Comparison of ENCODE assay signal across 36 cellular contexts in the genomic region with DNA sequence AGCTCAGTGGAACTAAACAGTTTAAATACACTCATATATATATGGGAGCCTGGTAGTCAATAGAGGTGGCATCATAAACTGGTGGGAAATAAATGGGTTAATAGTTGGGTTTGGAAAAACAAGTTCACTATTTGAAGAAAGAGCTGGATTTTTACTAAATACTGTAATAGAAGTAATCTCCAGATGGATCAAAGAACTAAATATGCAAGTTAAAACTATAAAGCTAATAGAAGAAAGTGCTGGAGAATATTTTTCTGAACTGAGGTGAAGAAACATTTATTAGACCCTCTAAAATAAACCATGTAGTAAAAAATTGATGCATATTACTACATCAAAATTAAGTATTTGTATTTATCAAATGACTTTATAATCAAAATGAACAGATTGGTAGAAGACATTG.
"Had no signal": no experiment of that assay in that cellular context is flagged by ENCODE, and none has a peak within 500 bp of the region (broad histone marks: within the 10 kb centered on the region; RNA-seq: fewer than 3 reads in every experiment).

No MANE protein-coding gene starts in this region.

- H3K36me3 Mint-ChIP-seq: activated CD4-positive, alpha-beta memory T cell treated with anti-CD3 and anti-CD28 coated beads for 36 hours; activated naive CD4-positive, alpha-beta T cell treated with anti-CD3 and anti-CD28 coated beads, Interleukin-2, amount 50 U/mL, for 72 hours; activated naive CD8-positive, alpha-beta T cell treated with anti-CD3 and anti-CD28 coated beads for 36 hours had no signal

- H3K9me3 ChIP-seq: adrenal gland, body of pancreas had no signal

- H3K27ac ChIP-seq: adrenal gland, body of pancreas, brain microvascular endothelial cell, cardiac muscle cell had no signal

- H3K9me3 Mint-ChIP-seq: activated B cell treated with CpG ODN at 0.5 μM for 24 hours; activated CD4-positive, alpha-beta memory T cell treated with anti-CD3 and anti-CD28 coated beads for 36 hours; activated CD4-positive, alpha-beta T cell treated with anti-CD3 and anti-CD28 coated beads, Interleukin-2, amount 10 ng/mL, durations not matched to agents 24 days and 14 days; activated CD8-positive, alpha-beta T cell treated with anti-CD3 and anti-CD28 coated beads for 36 hours; activated naive CD4-positive, alpha-beta T cell treated with anti-CD3 and anti-CD28 coated beads for 36 hours; activated naive CD4-positive, alpha-beta T cell treated with anti-CD3 and anti-CD28 coated beads, Interleukin-2, amount 50 U/mL, for 72 hours; activated naive CD8-positive, alpha-beta T cell treated with anti-CD3 and anti-CD28 coated beads for 36 hours; activated T-cell treated with anti-CD3 and anti-CD28 coated beads, Interleukin-2, amount 50 U/mL, for 4 hours; activated T-cell treated with anti-CD3 and anti-CD28 coated beads, Interleukin-2, amount 50 U/mL, for 72 hours; activated T-helper 1 cell treated with anti-CD3 and anti-CD28 coated beads, Interleukin-12 subunit alpha, Interleukin-12 subunit beta, Interleukin-2, Interleukin-4 antibody, amounts not matched to agents 30 ng/mL and 10 ng/mL and 1 ng/mL, durations not matched to agents 14 hours and 24 hours and 36 hours; activated T-helper 17 cell treated with anti-CD3 and anti-CD28 coated beads, Interleukin-2, amount 50 U/mL, for 72 hours; central memory CD8-positive, alpha-beta T cell; T-cell had no signal

- H3K36me3 ChIP-seq: adrenal gland, brain microvascular endothelial cell, cardiac muscle cell had no signal

- H3K4me3 ChIP-seq: adrenal gland, body of pancreas, cardiac muscle cell had no signal

- H3K27me3 ChIP-seq: adrenal gland, body of pancreas, brain microvascular endothelial cell, cardiac muscle cell had no signal

- DNase-seq: activated B cell treated with CpG ODN at 0.5 μM for 24 hours; activated CD4-positive, alpha-beta memory T cell treated with anti-CD3 and anti-CD28 coated beads for 36 hours; activated CD4-positive, alpha-beta T cell treated with anti-CD3 and anti-CD28 coated beads for 4 hours; activated CD4-positive, alpha-beta T cell treated with anti-CD3 and anti-CD28 coated beads, Interleukin-2, amount 10 ng/mL, durations not matched to agents 24 days and 14 days; activated CD4-positive, alpha-beta T cell treated with anti-CD3 and anti-CD28 coated beads, Interleukin-2, amount 50 U/mL, for 1 hour; activated CD4-positive, alpha-beta T cell treated with anti-CD3 and anti-CD28 coated beads, Interleukin-2, amount 50 U/mL, for 4 hours; activated CD4-positive, CD25-positive, alpha-beta regulatory T cell treated with anti-CD3 and anti-CD28 coated beads, Interleukin-2, amount 50 U/mL, for 72 hours; activated CD8-positive, alpha-beta memory T cell treated with anti-CD3 and anti-CD28 coated beads, Interleukin-2, amount 50 U/mL, for 4 hours; activated CD8-positive, alpha-beta T cell treated with anti-CD3 and anti-CD28 coated beads for 36 hours; activated effector memory CD4-positive, alpha-beta T cell treated with anti-CD3 and anti-CD28 coated beads, Interleukin-2, amount 50 U/mL, for 16 hours; activated gamma-delta T cell treated with Interleukin-2 at 50 U/mL for 16 hours; activated naive CD4-positive, alpha-beta T cell; activated naive CD4-positive, alpha-beta T cell treated with anti-CD3 and anti-CD28 coated beads for 36 hours; activated naive CD4-positive, alpha-beta T cell treated with anti-CD3 and anti-CD28 coated beads, Interleukin-2, amount 50 U/mL, for 16 hours; activated naive CD8-positive, alpha-beta T cell treated with anti-CD3 and anti-CD28 coated beads for 36 hours; activated T-cell treated with anti-CD3 and anti-CD28 coated beads for 4 hours; activated T-cell treated with anti-CD3 and anti-CD28 coated beads, Interleukin-2, amount 50 U/mL, for 1 hour; activated T-cell treated with anti-CD3 and anti-CD28 coated beads, Interleukin-2, amount 50 U/mL, for 4 hours; activated T-cell treated with anti-CD3 and anti-CD28 coated beads, Interleukin-2, amount 50 U/mL, for 72 hours; adrenal gland; amniotic stem cell; aorta; body of pancreas; brain microvascular endothelial cell; caudate nucleus; cerebellar nuclear complex; T-cell; T-helper 17 cell had no signal

- H3K4me1 ChIP-seq: adrenal gland had no signal

- H3K27me3 Mint-ChIP-seq: activated B cell treated with CpG ODN at 0.5 μM for 24 hours; activated CD4-positive, alpha-beta memory T cell treated with anti-CD3 and anti-CD28 coated beads for 36 hours; activated CD8-positive, alpha-beta T cell treated with anti-CD3 and anti-CD28 coated beads for 36 hours; activated naive CD8-positive, alpha-beta T cell treated with anti-CD3 and anti-CD28 coated beads for 36 hours; activated T-helper 17 cell treated with anti-CD3 and anti-CD28 coated beads, Interleukin-2, amount 50 U/mL, for 72 hours; central memory CD8-positive, alpha-beta T cell; T-cell; T-helper 17 cell had no signal

- H3K4me1 Mint-ChIP-seq: activated B cell treated with CpG ODN at 0.5 μM for 24 hours; activated CD4-positive, alpha-beta T cell treated with anti-CD3 and anti-CD28 coated beads, Interleukin-2, amount 10 ng/mL, durations not matched to agents 24 days and 14 days; activated naive CD8-positive, alpha-beta T cell treated with anti-CD3 and anti-CD28 coated beads for 36 hours; activated T-helper 17 cell treated with anti-CD3 and anti-CD28 coated beads, Interleukin-2, amount 50 U/mL, for 72 hours; central memory CD8-positive, alpha-beta T cell; T-cell had no signal

- ATAC-seq: activated CD8-positive, alpha-beta T cell treated with anti-CD3 and anti-CD28 coated beads for 36 hours; activated naive CD4-positive, alpha-beta T cell treated with anti-CD3 and anti-CD28 coated beads, Interleukin-2, amount 50 U/mL, for 72 hours; activated T-cell treated with anti-CD3 and anti-CD28 coated beads, Interleukin-2, amount 50 U/mL, for 4 hours; activated T-cell treated with anti-CD3 and anti-CD28 coated beads, Interleukin-2, amount 50 U/mL, for 72 hours; activated T-helper 17 cell treated with anti-CD3 and anti-CD28 coated beads, Interleukin-2, amount 50 U/mL, for 72 hours; body of pancreas; T-cell; T-helper 17 cell had no signal

- H3K27ac Mint-ChIP-seq: activated B cell treated with CpG ODN at 0.5 μM for 24 hours; activated CD4-positive, alpha-beta memory T cell treated with anti-CD3 and anti-CD28 coated beads for 36 hours; activated CD4-positive, alpha-beta T cell treated with anti-CD3 and anti-CD28 coated beads, Interleukin-2, amount 10 ng/mL, durations not matched to agents 24 days and 14 days; activated CD8-positive, alpha-beta T cell treated with anti-CD3 and anti-CD28 coated beads for 36 hours; activated naive CD4-positive, alpha-beta T cell treated with anti-CD3 and anti-CD28 coated beads for 36 hours; activated naive CD4-positive, alpha-beta T cell treated with anti-CD3 and anti-CD28 coated beads, Interleukin-2, amount 50 U/mL, for 72 hours; activated naive CD8-positive, alpha-beta T cell treated with anti-CD3 and anti-CD28 coated beads for 36 hours; activated T-cell treated with anti-CD3 and anti-CD28 coated beads, Interleukin-2, amount 50 U/mL, for 72 hours; activated T-helper 1 cell treated with anti-CD3 and anti-CD28 coated beads, Interleukin-12 subunit alpha, Interleukin-12 subunit beta, Interleukin-2, Interleukin-4 antibody, amounts not matched to agents 30 ng/mL and 10 ng/mL and 1 ng/mL, durations not matched to agents 14 hours and 24 hours and 36 hours; activated T-helper 17 cell treated with anti-CD3 and anti-CD28 coated beads, Interleukin-2, amount 50 U/mL, for 72 hours; T-cell; T-helper 17 cell had no signal

- H3K4me3 Mint-ChIP-seq: activated B cell treated with CpG ODN at 0.5 μM for 24 hours; activated CD4-positive, alpha-beta memory T cell treated with anti-CD3 and anti-CD28 coated beads for 36 hours; activated CD4-positive, alpha-beta T cell treated with anti-CD3 and anti-CD28 coated beads, Interleukin-2, amount 10 ng/mL, durations not matched to agents 24 days and 14 days; activated CD8-positive, alpha-beta T cell treated with anti-CD3 and anti-CD28 coated beads for 36 hours; activated naive CD4-positive, alpha-beta T cell treated with anti-CD3 and anti-CD28 coated beads for 36 hours; activated naive CD8-positive, alpha-beta T cell treated with anti-CD3 and anti-CD28 coated beads for 36 hours; activated T-cell treated with anti-CD3 and anti-CD28 coated beads, Interleukin-2, amount 50 U/mL, for 4 hours; activated T-cell treated with anti-CD3 and anti-CD28 coated beads, Interleukin-2, amount 50 U/mL, for 72 hours; activated T-helper 1 cell treated with anti-CD3 and anti-CD28 coated beads, Interleukin-12 subunit alpha, Interleukin-12 subunit beta, Interleukin-2, Interleukin-4 antibody, amounts not matched to agents 30 ng/mL and 10 ng/mL and 1 ng/mL, durations not matched to agents 14 hours and 24 hours and 36 hours; activated T-helper 17 cell treated with anti-CD3 and anti-CD28 coated beads, Interleukin-2, amount 50 U/mL, for 72 hours; central memory CD8-positive, alpha-beta T cell; T-cell had no signal

- FAIRE-seq: astrocyte, bronchial epithelial cell, TTC549 had no signal
